ENCODE assay signal across 1 cellular context in genomic region chr16:3182608-3183444, GRCh38.
A peak's percentile ranks its signal among the peaks of the same experiment; 100 is the strongest.
TF ChIP-seq lines count a peak whose summit lies in the region.

No MANE protein-coding gene starts in this region.

TF ChIP-seq in K562, 482 proteins besides CTCF, POLR2A, EP300 and RAD21 (continued from another document and continues in another):
- TF ChIP-seq, protein P1, sequence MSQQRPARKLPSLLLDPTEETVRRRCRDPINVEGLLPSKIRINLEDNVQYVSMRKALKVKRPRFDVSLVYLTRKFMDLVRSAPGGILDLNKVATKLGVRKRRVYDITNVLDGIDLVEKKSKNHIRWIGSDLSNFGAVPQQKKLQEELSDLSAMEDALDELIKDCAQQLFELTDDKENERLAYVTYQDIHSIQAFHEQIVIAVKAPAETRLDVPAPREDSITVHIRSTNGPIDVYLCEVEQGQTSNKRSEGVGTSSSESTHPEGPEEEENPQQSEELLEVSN (IDR thresholded peaks at IDR 0.05; ENCODE audit: borderline replicate concordance in 1 of 2, extremely low read depth in 1 of 2, insufficient read depth in 1 of 2, insufficient read length in 1 of 2, low read depth in 1 of 2, low read length in 1 of 2, poor library complexity in 1 of 2, severe bottlenecking in 1 of 2): peak; percentile 72 to 77
- TF ChIP-seq RBBP5 (IDR thresholded peaks at IDR 0.05; ENCODE audit: borderline replicate concordance, insufficient read depth, low read length, poor library complexity, severe bottlenecking): peak; percentile 60
- no peak for TF ChIP-seq ZNF41 (CRISPR knock-in tag; conservative IDR thresholded peaks at IDR 0.05)
- TF ChIP-seq FOXP1 (CRISPR knock-in tag; IDR thresholded peaks at IDR 0.05): 0 out of 2 replicates have a peak, but pooled peaks have one; percentile 76
- TF ChIP-seq SAFB (IDR thresholded peaks at IDR 0.05; ENCODE audit: borderline replicate concordance, low read depth, low read length): peak; percentile 29; the same call in 1 of the 2 replicates
- peak; percentile 96 for TF ChIP-seq ZSCAN29 (IDR thresholded peaks at IDR 0.05)
- TF ChIP-seq SIRT6 (IDR thresholded peaks at IDR 0.05; ENCODE audit: low read depth, low read length): no peak
- peak; percentile 81 for TF ChIP-seq CBFB (CRISPR knock-in tag; IDR thresholded peaks at IDR 0.05)
- no peak for TF ChIP-seq DNMT1 (IDR thresholded peaks at IDR 0.05)
- 0 out of 2 replicates have a peak, but pooled peaks have one; percentile 9 for TF ChIP-seq GABPB1 (CRISPR knock-in tag; IDR thresholded peaks at IDR 0.05)
- no peak for TF ChIP-seq DPF2 (IDR thresholded peaks at IDR 0.05)
- peak in 1 of 2 experiments; percentile 14; a peak in 1 of 4 replicates for TF ChIP-seq KDM1A (IDR thresholded peaks at IDR 0.05)
- TF ChIP-seq PURB (CRISPR knock-in tag; IDR thresholded peaks at IDR 0.05; ENCODE audit: low read depth): no peak
- peak; percentile 77; the same call in 1 of the 2 replicates for TF ChIP-seq ZBTB7A (IDR thresholded peaks at IDR 0.05; ENCODE audit: borderline replicate concordance, control insufficient read depth, low read depth, low read length)
- no peak for TF ChIP-seq U2AF2 (optimal IDR thresholded peaks at IDR 0.05; ENCODE audit: low read depth, low read length)
- peak; percentile 73; the same call in 1 of the 2 replicates for TF ChIP-seq ADNP (tag; IDR thresholded peaks at IDR 0.05)
- peak; percentile 71 for TF ChIP-seq TEAD4 (IDR thresholded peaks at IDR 0.05; ENCODE audit: low read length)
- no peak for TF ChIP-seq TEAD4 (CRISPR knock-in tag; IDR thresholded peaks at IDR 0.05; ENCODE audit: borderline replicate concordance)
- peak in 1 of 2 experiments; percentile 22; a peak in 1 of 4 replicates for TF ChIP-seq SIN3A (IDR thresholded peaks at IDR 0.05; ENCODE audit: borderline replicate concordance in 2 of 2, control insufficient read depth in 1 of 2, low read depth in 2 of 2, low read length in 2 of 2)
- peak; percentile 32; the same call in 1 of the 2 replicates for TF ChIP-seq ESRRA (IDR thresholded peaks at IDR 0.05; ENCODE audit: borderline replicate concordance, low read depth)
- TF ChIP-seq POLR2H (tag; IDR thresholded peaks at IDR 0.05; ENCODE audit: low read depth): peak; percentile 98
- TF ChIP-seq ZNF24 (IDR thresholded peaks at IDR 0.05): 0 out of 2 replicates have a peak, but pooled peaks have one; percentile 24
- no peak for TF ChIP-seq ATF2 (CRISPR knock-in tag; IDR thresholded peaks at IDR 0.05)
- TF ChIP-seq, protein P2, sequence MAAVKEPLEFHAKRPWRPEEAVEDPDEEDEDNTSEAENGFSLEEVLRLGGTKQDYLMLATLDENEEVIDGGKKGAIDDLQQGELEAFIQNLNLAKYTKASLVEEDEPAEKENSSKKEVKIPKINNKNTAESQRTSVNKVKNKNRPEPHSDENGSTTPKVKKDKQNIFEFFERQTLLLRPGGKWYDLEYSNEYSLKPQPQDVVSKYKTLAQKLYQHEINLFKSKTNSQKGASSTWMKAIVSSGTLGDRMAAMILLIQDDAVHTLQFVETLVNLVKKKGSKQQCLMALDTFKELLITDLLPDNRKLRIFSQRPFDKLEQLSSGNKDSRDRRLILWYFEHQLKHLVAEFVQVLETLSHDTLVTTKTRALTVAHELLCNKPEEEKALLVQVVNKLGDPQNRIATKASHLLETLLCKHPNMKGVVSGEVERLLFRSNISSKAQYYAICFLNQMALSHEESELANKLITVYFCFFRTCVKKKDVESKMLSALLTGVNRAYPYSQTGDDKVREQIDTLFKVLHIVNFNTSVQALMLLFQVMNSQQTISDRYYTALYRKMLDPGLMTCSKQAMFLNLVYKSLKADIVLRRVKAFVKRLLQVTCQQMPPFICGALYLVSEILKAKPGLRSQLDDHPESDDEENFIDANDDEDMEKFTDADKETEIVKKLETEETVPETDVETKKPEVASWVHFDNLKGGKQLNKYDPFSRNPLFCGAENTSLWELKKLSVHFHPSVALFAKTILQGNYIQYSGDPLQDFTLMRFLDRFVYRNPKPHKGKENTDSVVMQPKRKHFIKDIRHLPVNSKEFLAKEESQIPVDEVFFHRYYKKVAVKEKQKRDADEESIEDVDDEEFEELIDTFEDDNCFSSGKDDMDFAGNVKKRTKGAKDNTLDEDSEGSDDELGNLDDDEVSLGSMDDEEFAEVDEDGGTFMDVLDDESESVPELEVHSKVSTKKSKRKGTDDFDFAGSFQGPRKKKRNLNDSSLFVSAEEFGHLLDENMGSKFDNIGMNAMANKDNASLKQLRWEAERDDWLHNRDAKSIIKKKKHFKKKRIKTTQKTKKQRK (IDR thresholded peaks at IDR 0.05; ENCODE audit: borderline replicate concordance, low read depth, low read length): no peak
- TF ChIP-seq SPI1 (IDR thresholded peaks at IDR 0.05; ENCODE audit: borderline replicate concordance, low read depth, low read length): 0 out of 2 replicates have a peak, but pooled peaks have one; percentile 18
- peak; percentile 18 to 93; a peak in 3 of 4 replicates for TF ChIP-seq HDAC1 (IDR thresholded peaks at IDR 0.05)
- TF ChIP-seq PHF21A (IDR thresholded peaks at IDR 0.05; ENCODE audit: borderline replicate concordance, low read depth): peak; percentile 55; the same call in 1 of the 2 replicates
- TF ChIP-seq ZBTB11 (CRISPR knock-in tag; IDR thresholded peaks at IDR 0.05): peak in 1 of 3 experiments; percentile 21; a peak in 1 of 6 replicates
- TF ChIP-seq NR1H2 (CRISPR knock-in tag; IDR thresholded peaks at IDR 0.05): peak; percentile 43; the same call in 1 of the 2 replicates
- TF ChIP-seq HEY1 (CRISPR knock-in tag; IDR thresholded peaks at IDR 0.05; ENCODE audit: borderline replicate concordance): no peak
- TF ChIP-seq MTA1 (IDR thresholded peaks at IDR 0.05; ENCODE audit: borderline replicate concordance): peak; percentile 28; the same call in 1 of the 2 replicates
- peak; percentile 49 to 69; a peak in 1 of 4 replicates for TF ChIP-seq UBTF (IDR thresholded peaks at IDR 0.05; ENCODE audit: borderline replicate concordance in 1 of 2, low read depth in 2 of 2, low read length in 2 of 2)
- TF ChIP-seq ZBTB43 (CRISPR knock-in tag; IDR thresholded peaks at IDR 0.05): 0 out of 2 replicates have a peak, but pooled peaks have one; percentile 17
- TF ChIP-seq MED1 (CRISPR knock-in tag; IDR thresholded peaks at IDR 0.05; ENCODE audit: borderline replicate concordance): no peak
- peak; percentile 82 for TF ChIP-seq POLR2G (IDR thresholded peaks at IDR 0.05; ENCODE audit: low read depth, low read length)
- peak; percentile 55; the same call in 1 of the 2 replicates for TF ChIP-seq HMGXB4 (CRISPR knock-in tag; IDR thresholded peaks at IDR 0.05)
